In genomic region chr20:61499859-61500258, GRCh38 we compare ENCODE assay signal across 22 cellular contexts.
A peak's percentile ranks its signal among the peaks of the same experiment; 100 is the strongest.
DNase-seq lines count a peak whose midpoint lies in the region; ATAC-seq, FAIRE-seq and TF ChIP-seq lines count a peak whose summit lies in the region.
"Had no signal": no experiment of that assay in that cellular context is flagged by ENCODE, and none has a peak within 500 bp of the region (broad histone marks: within the 10 kb centered on the region; RNA-seq: fewer than 3 reads in every experiment).

No MANE protein-coding gene starts in this region.

- H4K91ac ChIP-seq in H9 (ENCODE audit: insufficient read length, low read depth, low read length) (no peak overlapping the region), H1 (replicated peaks; ENCODE audit: insufficient read length, low read length) (no peak overlapping the region)

- H3K4me3 ChIP-seq in H1 (ENCODE audit: extremely low read depth in 1 of 4, insufficient read depth in 2 of 4, low read depth in 3 of 4, low read length in 4 of 4): no peak overlapping the region
- H3K4me3 ChIP-seq: breast epithelium, lung, MG63, spleen, testis had no signal

- H3K9me3 ChIP-seq in H9 (ENCODE audit: control insufficient read depth, low read depth, low read length) (no peaks in the 10 kb centered on the region), H1 (ENCODE audit: insufficient read depth in 2 of 2, low read depth in 1 of 2, low read length in 1 of 2) (no peaks in the 10 kb centered on the region)
- H3K9me3 ChIP-seq: breast epithelium, MG63, testis had no signal

- no peak overlapping the region for H2AFZ ChIP-seq in H9 (ENCODE audit: low read length)
- no peak overlapping the region for H2AFZ ChIP-seq in H1 (ENCODE audit: low read length)

- H3K4me1 Mint-ChIP-seq in H9: peaks cover 42% of the 10 kb centered on the region in 2 experiments

- H3K4ac ChIP-seq in H9 (ENCODE audit: low read depth, low read length): no peak overlapping the region; the same call in 1 of the 2 replicates
- H3K4ac ChIP-seq in H1 (replicated peaks; ENCODE audit: insufficient read length, low read depth, low read length): no peak overlapping the region

- no peak overlapping the region; a peak in 1 of 7 replicates for H3K27ac Mint-ChIP-seq in H9
- H3K27ac Mint-ChIP-seq: activated naive CD8-positive, alpha-beta T cell; progenitor cell of endocrine pancreas had no signal

- no peak overlapping the region for H3K56ac ChIP-seq in H9 (ENCODE audit: insufficient read length, low read depth, low read length)
- no peak overlapping the region for H3K56ac ChIP-seq in H1 (replicated peaks; ENCODE audit: insufficient read length, low read depth, low read length)

- TF ChIP-seq EP300 in H1 (IDR thresholded peaks at IDR 0.05; ENCODE audit: borderline replicate concordance in 1 of 2, low read depth in 2 of 2, low read length in 2 of 2): no peak

- no peak overlapping the region for H2BK15ac ChIP-seq in H9 (ENCODE audit: low read depth, low read length)
- H2BK15ac ChIP-seq in H1 (ENCODE audit: low read length): peak overlapping the region; percentile 93; the same call in 1 of the 2 replicates

- H2AK5ac ChIP-seq in H9 (ENCODE audit: insufficient read length, low read length): no peak overlapping the region
- H2AK5ac ChIP-seq in H1 (ENCODE audit: low read depth, low read length): peak overlapping the region; percentile 42; the same call in 1 of the 2 replicates

- TF ChIP-seq RAD21 in H1 (IDR thresholded peaks at IDR 0.05 in 1 of 2, conservative IDR thresholded peaks at IDR 0.05 in 1 of 2; ENCODE audit: low read depth in 2 of 2, low read length in 2 of 2): no peak

- FAIRE-seq in H1 (lab: Jason Lieb, UNC): no peak
- FAIRE-seq: GM18507 had no signal

- no peak overlapping the region for H3K4me3 Mint-ChIP-seq in H9
- H3K4me3 Mint-ChIP-seq: activated naive CD8-positive, alpha-beta T cell had no signal

- H3K23ac ChIP-seq in H9 (ENCODE audit: insufficient read length, low read depth, low read length) (no peak overlapping the region), H1 (ENCODE audit: insufficient read length) (no peak overlapping the region)

- H3K27me3 Mint-ChIP-seq in H9 (ENCODE audit: low read depth): peaks cover 24% of the 10 kb centered on the region
- H3K27me3 Mint-ChIP-seq: activated naive CD8-positive, alpha-beta T cell had no signal

- H3K14ac ChIP-seq in H9 (ENCODE audit: insufficient read depth, low read length) (peak overlapping the region; percentile 45; the same call in 1 of the 2 replicates), H1 (ENCODE audit: insufficient read length) (no peak overlapping the region)

- H2BK20ac ChIP-seq in H9 (ENCODE audit: low read depth, low read length, poor library complexity, severe bottlenecking): no peak overlapping the region
- peak overlapping the region; percentile 75 for H2BK20ac ChIP-seq in H1 (ENCODE audit: low read length)

- no peak overlapping the region for H3K4me2 ChIP-seq in H9 (ENCODE audit: insufficient read depth, insufficient read length, low read length)
- no peak overlapping the region for H3K4me2 ChIP-seq in H1 (ENCODE audit: insufficient read depth in 1 of 2, low read depth in 2 of 2, low read length in 2 of 2)

- H4K8ac ChIP-seq in H9 (replicated peaks; ENCODE audit: insufficient read length, low read depth, low read length): no peak overlapping the region
- no peak overlapping the region for H4K8ac ChIP-seq in H1 (ENCODE audit: extremely low read depth, insufficient read depth, low read length)

- H3K18ac ChIP-seq in H9 (ENCODE audit: insufficient read length, low read depth, low read length) (peak overlapping the region; percentile 3), H1 (ENCODE audit: extremely low read depth, low read length) (no peak overlapping the region; the same call in 1 of the 2 replicates)

- H3K79me1 ChIP-seq in H9 (ENCODE audit: insufficient read depth, low read depth, low read length, poor library complexity, severe bottlenecking) (no peaks in the 10 kb centered on the region), H1 (ENCODE audit: low read depth, low read length) (no peaks in the 10 kb centered on the region)

- H2BK12ac ChIP-seq in H9 (ENCODE audit: insufficient read length, low read depth, low read length): no peak overlapping the region
- peak overlapping the region; percentile 97; the same call in 1 of the 2 replicates for H2BK12ac ChIP-seq in H1 (ENCODE audit: low read depth, low read length)

- H3K9me3 Mint-ChIP-seq in H9: peaks cover 2 to 4% of the 10 kb centered on the region in 2 experiments; a peak in 3 of 5 replicates
- H3K9me3 Mint-ChIP-seq: naive thymus-derived CD8-positive, alpha-beta T cell had no signal

- H2BK5ac ChIP-seq in H9 (ENCODE audit: insufficient read length, low read length): no peak overlapping the region
- peak overlapping the region; percentile 60; the same call in 1 of the 2 replicates for H2BK5ac ChIP-seq in H1 (ENCODE audit: low read depth, low read length)

- CTCF ChIA-PET in H1 (lab: Charles Lee; ENCODE audit: partially characterized antibody): interaction anchor here (1.2 to 1.3 kb wide), 2 partner anchors 10 to 28 kb away, joined by 3 read pairs; no protein-coding TSS in a partner anchor

- H4K20me1 ChIP-seq in H9 (ENCODE audit: control insufficient read depth, insufficient read depth, insufficient read length) (no peaks in the 10 kb centered on the region), H1 (replicated peaks in 1 of 2; ENCODE audit: control insufficient read depth in 1 of 2, insufficient read depth in 2 of 2, low read length in 2 of 2) (no peaks in the 10 kb centered on the region)

- H3K79me2 ChIP-seq in H9 (ENCODE audit: insufficient read depth, low read length) (no peaks in the 10 kb centered on the region), H1 (ENCODE audit: control insufficient read depth in 1 of 2, insufficient read depth in 2 of 2, low read length in 2 of 2) (no peaks in the 10 kb centered on the region)

- no peak overlapping the region for H2BK120ac ChIP-seq in H9 (ENCODE audit: low read depth, low read length, poor library complexity, severe bottlenecking)
- H2BK120ac ChIP-seq in H1 (replicated peaks; ENCODE audit: low read depth, low read length): no peak overlapping the region

- H3K36me3 Mint-ChIP-seq in H9 (ENCODE audit: insufficient read depth in 1 of 3, low read depth in 3 of 3): peaks cover 2 to 11% (median 8%) of the 10 kb centered on the region in 3 experiments; a peak in 5 of 7 replicates
- H3K36me3 Mint-ChIP-seq: activated naive CD8-positive, alpha-beta T cell; naive thymus-derived CD8-positive, alpha-beta T cell had no signal

- DNase-seq in H9 (no peak), NCI-H526 treated with DMSO at 0.1 percent for 48 hours (lab: John Stamatoyannopoulos, UW) (peak; percentile 54), H1 (ENCODE audit: low read depth in 1 of 2, low spot score in 2 of 2) (no peak), putamen (ENCODE audit: low spot score) (peak; percentile 43), DMS153 (lab: John Stamatoyannopoulos, UW) (no peak)
- DNase-seq: activated CD4-positive, alpha-beta T cell treated with anti-CD3 and anti-CD28 coated beads, Interleukin-2, amount 50 U/mL, for 4 hours; activated T-cell treated with anti-CD3 and anti-CD28 coated beads, Interleukin-2, amount 50 U/mL, for 48 hours; C1 segment of cervical spinal cord; MG63; naive thymus-derived CD8-positive, alpha-beta T cell; NCI-H187 treated with DMSO at 0.1 percent for 48 hours; NCI-H510A treated with DMSO at 0.1 percent for 48 hours; spleen; testis had no signal

- TF ChIP-seq CTCF in H9 (conservative IDR thresholded peaks at IDR 0.05): no peak
- no peak for TF ChIP-seq CTCF in H1 (IDR thresholded peaks at IDR 0.05; ENCODE audit: control extremely low read depth in 1 of 3, insufficient read depth in 1 of 3, low read depth in 1 of 3, low read length in 3 of 3)

- peaks cover 17% of the 10 kb centered on the region; the same call in 1 of the 2 replicates for H3K4me1 ChIP-seq in H9 (ENCODE audit: insufficient read depth, low read length)
- H3K4me1 ChIP-seq in H1 (replicated peaks in 1 of 4; ENCODE audit: control insufficient read depth in 3 of 4, insufficient read depth in 4 of 4, low read length in 3 of 4): peaks cover 8 to 21% (median 15%) of the 10 kb centered on the region in 4 experiments
- H3K4me1 ChIP-seq: breast epithelium, testis had no signal

- H3K9ac ChIP-seq in H9 (ENCODE audit: extremely low read depth, insufficient read length, low read length) (no peak overlapping the region), H1 (replicated peaks in 1 of 4; ENCODE audit: extremely low read depth in 1 of 4, low read depth in 3 of 4, low read length in 3 of 4) (no peak overlapping the region)

- no peak overlapping the region for H3T11ph ChIP-seq in H9 (ENCODE audit: low read length)

- TF ChIP-seq POLR2A in H1 (IDR thresholded peaks at IDR 0.05; ENCODE audit: control extremely low read depth in 1 of 2, low read depth in 2 of 2, low read length in 2 of 2): no peak

- ATAC-seq in HG02870 (IDR thresholded peaks at IDR 0.05; ENCODE audit: unreplicated experiment) (no peak), GM19324 (IDR thresholded peaks at IDR 0.05; ENCODE audit: low FRiP score, unreplicated experiment) (no peak)
- ATAC-seq: Panc1 had no signal

- H3K36me3 ChIP-seq in H1 (ENCODE audit: control insufficient read depth in 2 of 4, insufficient read depth in 4 of 4, low read length in 3 of 4): no peaks in the 10 kb centered on the region
- H3K36me3 ChIP-seq: breast epithelium, MG63, spleen had no signal

- no peaks in the 10 kb centered on the region for H3K23me2 ChIP-seq in H9 (ENCODE audit: insufficient read length, low read depth, low read length, poor library complexity, severe bottlenecking)
- H3K23me2 ChIP-seq in H1 (ENCODE audit: low read depth, low read length): peaks cover 3% of the 10 kb centered on the region; the same call in 1 of the 2 replicates

- POLR2A ChIA-PET in H1 (lab: Charles Lee; ENCODE audit: partially characterized antibody): no interaction called here

- no peaks in the 10 kb centered on the region; the same call in 1 of the 2 replicates for H3K27me3 ChIP-seq in H9 (ENCODE audit: insufficient read depth, low read length)
- peaks cover 0 to 3% (median under 1%) of the 10 kb centered on the region in 4 experiments; a peak in 4 of 7 replicates for H3K27me3 ChIP-seq in H1 (replicated peaks in 1 of 4; ENCODE audit: control insufficient read depth in 3 of 4, extremely low read depth in 1 of 4, insufficient read depth in 3 of 4, low read length in 3 of 4)
- H3K27me3 ChIP-seq: breast epithelium, MG63, spleen, testis had no signal

- no peak overlapping the region for H4K5ac ChIP-seq in H9 (ENCODE audit: insufficient read length, low read depth, low read length)
- H4K5ac ChIP-seq in H1 (ENCODE audit: insufficient read length, low read depth, low read length): no peak overlapping the region

- WGBS in H9 (ENCODE audit: extremely low coverage, insufficient read length, low lambda C conversion rate): no CpG with 5 or more reads among the region's 10 CpGs
- 93% methylated on average over 10 of the region's 10 CpGs; no CpG with 5 or more reads in 1 of the 2 experiments for WGBS in H1 (ENCODE audit: extremely low coverage in 1 of 2, insufficient coverage in 1 of 2, insufficient read length in 1 of 2, insufficient replicate concordance in 2 of 2, low coverage in 1 of 2, low lambda C conversion rate in 2 of 2, missing lambda C conversion rate in 1 of 2), 2 experiments

- H3K27ac ChIP-seq in H9 (ENCODE audit: insufficient read length, low read depth, low read length) (no peak overlapping the region), H1 (ENCODE audit: low read depth, low read length) (no peak overlapping the region)
- H3K27ac ChIP-seq: breast epithelium, testis had no signal

TF ChIP-seq in H1, 55 proteins besides CTCF, POLR2A, EP300 and RAD21 (continues in another document):
- TF ChIP-seq MAFK (IDR thresholded peaks at IDR 0.05; ENCODE audit: low read depth, low read length): no peak

Comparison
In these comparisons a context has a peak if more than half of its experiments do, and no peak if none do; other contexts are left out.
1. DNase-seq: peak in NCI-H526 treated with DMSO at 0.1 percent for 48 hours (single experiment) and putamen (single experiment); none in H9 (single experiment), H1 (0 of 2) and DMS153 (single experiment).